In genomic region chr14:64705406-64706118, GRCh38 we compare ENCODE assay signal across 9 cellular contexts. TPM values are rescaled to one million over a fixed set of nuclear protein-coding genes. Genes with fewer than 3 reads are reported as not detected.
A peak's percentile ranks its signal among the peaks of the same experiment; 100 is the strongest.
DNase-seq lines count a peak whose midpoint lies in the region; ATAC-seq and TF ChIP-seq lines count a peak whose summit lies in the region.
"Had no signal": no experiment of that assay in that cellular context is flagged by ENCODE, and none has a peak within 500 bp of the region (broad histone marks: within the 10 kb centered on the region; RNA-seq: fewer than 3 reads in every experiment).

No MANE protein-coding gene starts in this region.

- no peak overlapping the region for H3K9ac ChIP-seq in fibroblast of lung (ENCODE audit: insufficient read depth, low read length)

- TF ChIP-seq CTCF in fibroblast of lung (conservative IDR thresholded peaks at IDR 0.05 in 1 of 2, IDR thresholded peaks at IDR 0.05 in 1 of 2; ENCODE audit: low read depth in 1 of 2, low read length in 2 of 2), result no peak

- H3K79me2 ChIP-seq in fibroblast of lung (ENCODE audit: control insufficient read depth, insufficient read depth, low read length), result no peaks in the 10 kb centered on the region

- POLR2A ChIA-PET in T-cell (lab: Charles Lee), result interaction anchor here in 1 of 2 donors (0.8 to 1.1 kb wide), 3 partner anchors 9 to 18 kb away, joined by 3 to 5 read pairs (median 5); no protein-coding TSS in a partner anchor

- peak overlapping the region; percentile 48 to 75 (median 52) for H3K4me3 ChIP-seq in fibroblast of lung (replicated peaks in 1 of 4; ENCODE audit: control extremely low read depth in 1 of 4, insufficient read depth in 1 of 4, low read depth in 3 of 4, low read length in 4 of 4)

- peaks cover 13% of the 10 kb centered on the region for H3K4me1 ChIP-seq in fibroblast of lung (ENCODE audit: control insufficient read depth, extremely low read depth, insufficient read depth, low read length)

- no peaks in the 10 kb centered on the region for H4K20me1 ChIP-seq in fibroblast of lung (ENCODE audit: control insufficient read depth, extremely low read depth, insufficient read depth, low read length)

- H3K27me3 ChIP-seq in fibroblast of lung (ENCODE audit: control insufficient read depth, insufficient read depth, low read length), result peaks cover 14% of the 10 kb centered on the region

- H3K4me3 Mint-ChIP-seq in T-cell, result peak overlapping the region; percentile 75 to 85 (median 79)
- H3K4me3 Mint-ChIP-seq in natural killer cell treated with Interleukin-12 subunit alpha and Interleukin-12 subunit beta and Interleukin-15 and Interleukin-18, amount 100 ng/mL, for 72 hours, result peak overlapping the region; percentile 93

- peak; percentile 28 for DNase-seq in NCI-H2227 (lab: John Stamatoyannopoulos, UW; ENCODE audit: unreplicated experiment)
- DNase-seq in NCI-H2227 treated with DMSO at 0.1 percent for 48 hours (lab: John Stamatoyannopoulos, UW), result no peak
- no peak for DNase-seq in T-cell
- no peak for DNase-seq in fibroblast of lung (ENCODE audit: low read depth in 2 of 2)
- peak; percentile 80 for DNase-seq in natural killer cell treated with Interleukin-12 subunit alpha and Interleukin-12 subunit beta and Interleukin-15 and Interleukin-18, amount 100 ng/mL, for 72 hours (ENCODE audit: low spot score)
- DNase-seq in GM19240 (ENCODE audit: insufficient read length, low spot score), result no peak
- DNase-seq: DND-41 had no signal

- no peaks in the 10 kb centered on the region for H3K36me3 Mint-ChIP-seq in T-cell
- H3K36me3 Mint-ChIP-seq in natural killer cell treated with Interleukin-12 subunit alpha and Interleukin-12 subunit beta and Interleukin-15 and Interleukin-18, amount 100 ng/mL, for 72 hours, result no peaks in the 10 kb centered on the region

- no peaks in the 10 kb centered on the region for H3K9me3 Mint-ChIP-seq in T-cell
- H3K9me3 Mint-ChIP-seq in natural killer cell treated with Interleukin-12 subunit alpha and Interleukin-12 subunit beta and Interleukin-15 and Interleukin-18, amount 100 ng/mL, for 72 hours, result no peaks in the 10 kb centered on the region

- H3K27ac ChIP-seq in fibroblast of lung (ENCODE audit: insufficient read depth, low read length), result no peak overlapping the region

- peaks cover 24 to 31% of the 10 kb centered on the region in 2 donors for H3K27me3 Mint-ChIP-seq in T-cell
- H3K27me3 Mint-ChIP-seq in natural killer cell treated with Interleukin-12 subunit alpha and Interleukin-12 subunit beta and Interleukin-15 and Interleukin-18, amount 100 ng/mL, for 72 hours, result no peaks in the 10 kb centered on the region

- no peak overlapping the region for H2AFZ ChIP-seq in fibroblast of lung (ENCODE audit: low read length)

- peaks cover 51 to 76% (median 61%) of the 10 kb centered on the region in 3 donors for H3K4me1 Mint-ChIP-seq in T-cell
- H3K4me1 Mint-ChIP-seq in natural killer cell treated with Interleukin-12 subunit alpha and Interleukin-12 subunit beta and Interleukin-15 and Interleukin-18, amount 100 ng/mL, for 72 hours (ENCODE audit: low read depth in 2 of 2), result peaks cover 60 to 68% of the 10 kb centered on the region in 2 donors

- ATAC-seq in T-cell (replicated peaks in 1 of 4) (no peak), HG03565 (IDR thresholded peaks at IDR 0.05; ENCODE audit: unreplicated experiment) (no peak), GM18502 (IDR thresholded peaks at IDR 0.05; ENCODE audit: poor library complexity, unreplicated experiment) (no peak)
- peak; percentile 36 to 66 for ATAC-seq in natural killer cell treated with Interleukin-12 subunit alpha and Interleukin-12 subunit beta and Interleukin-15 and Interleukin-18, amount 100 ng/mL, for 72 hours

- H3K36me3 ChIP-seq in fibroblast of lung (ENCODE audit: control insufficient read depth, insufficient read depth, low read length), result no peaks in the 10 kb centered on the region

- peak overlapping the region; percentile 89 to 95 for H3K27ac Mint-ChIP-seq in T-cell
- peak overlapping the region; percentile 98 to 100 for H3K27ac Mint-ChIP-seq in natural killer cell treated with Interleukin-12 subunit alpha and Interleukin-12 subunit beta and Interleukin-15 and Interleukin-18, amount 100 ng/mL, for 72 hours

- H3K9me3 ChIP-seq in fibroblast of lung (ENCODE audit: control insufficient read depth, insufficient read depth, low read depth, low read length), result no peaks in the 10 kb centered on the region

- H3K4me2 ChIP-seq in fibroblast of lung (ENCODE audit: extremely low read depth, insufficient read depth, low read length), result peak overlapping the region; percentile 69

- CTCF ChIA-PET in T-cell (lab: Charles Lee), result interaction anchor here in 1 of 2 donors (1.7 kb wide), 1 partner anchor 16 kb away, joined by 5 read pairs; no protein-coding TSS in a partner anchor

RNA-seq across cellular contexts. Expression of gene PLEKHG3, which starts 1.3 kb away (rescaled TPM):
- 10 to 100 TPM; 12.4 to 58.2 (median 27.3) TPM for total RNA-seq in T-cell
- 0.17 and 2.3 TPM in 2 replicates for total RNA-seq in fibroblast of lung
- 2.5 and 3.0 TPM in 2 replicates for polyA plus RNA-seq in fibroblast of lung
- 4.1 and 6.8 TPM in 2 replicates for polyA plus RNA-seq in fibroblast of lung (2012)
- 3.5 and 11.3 TPM in 2 replicates for polyA minus RNA-seq in fibroblast of lung (ENCODE audit: low replicate concordance)
- 10 to 100 TPM; 17.1 to 30.3 TPM for total RNA-seq in natural killer cell treated with Interleukin-12 subunit alpha and Interleukin-12 subunit beta and Interleukin-15 and Interleukin-18, amount 100 ng/mL, for 72 hours

Comparison
In these comparisons a context has a peak if more than half of its experiments do, and no peak if none do; other contexts are left out.
1. DNase-seq: peak in NCI-H2227 (single experiment) and natural killer cell treated with Interleukin-12 subunit alpha and Interleukin-12 subunit beta and Interleukin-15 and Interleukin-18, amount 100 ng/mL, for 72 hours (single experiment); none in NCI-H2227 treated with DMSO at 0.1 percent for 48 hours (single experiment), T-cell (0 of 34), fibroblast of lung (0 of 2) and GM19240 (single experiment).
2. ATAC-seq: peak in natural killer cell treated with Interleukin-12 subunit alpha and Interleukin-12 subunit beta and Interleukin-15 and Interleukin-18, amount 100 ng/mL, for 72 hours (2 of 2); none in T-cell (0 of 4), HG03565 (single experiment) and GM18502 (single experiment).